17 cellular contexts compared by ENCODE assay signal in genomic region chr18:22604390-22604985, GRCh38.
DNase-seq lines count a peak whose midpoint lies in the region; TF ChIP-seq lines count a peak whose summit lies in the region.
"Had no signal": no experiment of that assay in that cellular context is flagged by ENCODE, and none has a peak within 500 bp of the region (broad histone marks: within the 10 kb centered on the region; RNA-seq: fewer than 3 reads in every experiment).

No MANE protein-coding gene starts in this region.

- DNase-seq in NCI-H226 (peak; percentile 26), coronary artery (ENCODE audit: low spot score) (peak; percentile 80), kidney tubule cell (ENCODE audit: low spot score) (peak; percentile 37), NCI-H774 (lab: John Stamatoyannopoulos, UW) (no peak), amniotic stem cell (lab: John Stamatoyannopoulos, UW) (no peak), NCI-H2227 (lab: John Stamatoyannopoulos, UW; ENCODE audit: unreplicated experiment) (no peak)
- no peak for DNase-seq in activated naive CD4-positive, alpha-beta T cell treated with Interleukin-2 at 50 U/mL for 16 hours
- DNase-seq: activated CD4-positive, alpha-beta T cell treated with anti-CD3 and anti-CD28 coated beads, Interleukin-2, amount 10 ng/mL, durations not matched to agents 24 days and 14 days; activated effector memory CD4-positive, alpha-beta T cell treated with anti-CD3 and anti-CD28 coated beads, Interleukin-2, amount 50 U/mL, for 16 hours; CD4-positive, CD25-positive, alpha-beta regulatory T cell; foreskin fibroblast; KBM-7; NCI-H1930; occipital lobe; stimulated activated CD4-positive, alpha-beta T cell treated with anti-CD3 and anti-CD28 coated beads, Interleukin-4, amount 100 ng/mL, for 24 hours; stimulated activated naive CD4-positive, alpha-beta T cell had no signal

- H3K4me1 ChIP-seq in skeletal muscle tissue (ENCODE audit: control insufficient read depth in 3 of 3, insufficient read depth in 3 of 3, low read length in 3 of 3): peaks cover 0 to 3% (median 3%) of the 10 kb centered on the region in 3 donors

- peak overlapping the region; percentile 49 for H3K4me3 ChIP-seq in coronary artery
- peak overlapping the region in 1 of 3 donors; percentile 27 for H3K4me3 ChIP-seq in skeletal muscle tissue (ENCODE audit: low read length in 3 of 3)

- no peaks in the 10 kb centered on the region for H3K9me3 ChIP-seq in skeletal muscle tissue (ENCODE audit: control insufficient read depth in 3 of 3, low read length in 3 of 3)

- no peaks in the 10 kb centered on the region for H3K36me3 ChIP-seq in skeletal muscle tissue (ENCODE audit: control insufficient read depth in 3 of 3, insufficient read depth in 3 of 3, low read length in 3 of 3)

- TF ChIP-seq CTCF in coronary artery (IDR thresholded peaks at IDR 0.05): no peak

- H3K27me3 ChIP-seq in skeletal muscle tissue (ENCODE audit: control insufficient read depth in 3 of 3, insufficient read depth in 3 of 3, low read length in 3 of 3): no peaks in the 10 kb centered on the region

- H3K9ac ChIP-seq in skeletal muscle tissue (ENCODE audit: low read depth in 1 of 3, low read length in 3 of 3): peak overlapping the region in 1 of 3 donors; percentile 23

- peak overlapping the region; percentile 43 to 77 for H3K27ac ChIP-seq in coronary artery
- H3K27ac ChIP-seq in skeletal muscle tissue (ENCODE audit: low read depth, low read length): peak overlapping the region; percentile 10

Comparison
In these comparisons a context has a peak if more than half of its experiments do, and no peak if none do; other contexts are left out.
1. DNase-seq: peak in NCI-H226 (single experiment), coronary artery (single experiment) and kidney tubule cell (single experiment); none in activated naive CD4-positive, alpha-beta T cell treated with Interleukin-2 at 50 U/mL for 16 hours (single experiment), NCI-H774 (single experiment), amniotic stem cell (single experiment) and NCI-H2227 (single experiment).